Comparison of ENCODE assay signal across 16 cellular contexts in the genomic region with DNA sequence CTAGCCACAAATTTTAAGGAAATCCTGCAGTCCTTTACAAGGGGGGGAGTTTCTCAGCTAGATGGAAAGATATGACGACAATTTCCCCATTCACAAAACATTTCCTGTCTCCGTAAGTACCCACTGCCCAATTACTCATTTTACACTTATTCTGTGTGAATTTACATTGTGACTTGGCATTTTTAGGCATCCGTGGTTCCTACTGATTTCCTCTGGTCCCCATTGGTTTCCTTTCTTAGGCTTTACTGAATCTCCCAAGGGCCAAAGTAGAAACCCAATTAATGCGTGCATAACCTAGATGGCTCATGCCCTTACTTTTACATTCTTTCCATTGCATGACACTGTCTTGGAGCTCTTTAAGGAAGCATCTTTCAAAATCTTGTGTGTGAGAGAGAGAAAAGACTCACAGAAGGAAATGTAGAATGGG. TPM values are rescaled to one million over a fixed set of nuclear protein-coding genes. Genes with fewer than 3 reads are reported as not detected.
DNase-seq lines count a peak whose midpoint lies in the region; TF ChIP-seq lines count a peak whose summit lies in the region.
"Had no signal": no experiment of that assay in that cellular context is flagged by ENCODE, and none has a peak within 500 bp of the region (broad histone marks: within the 10 kb centered on the region; RNA-seq: fewer than 3 reads in every experiment).

No MANE protein-coding gene starts in this region.

- H3K79me1 ChIP-seq in mesendoderm (ENCODE audit: low read length): no peaks in the 10 kb centered on the region

- H3K79me2 ChIP-seq in mesendoderm (ENCODE audit: control insufficient read depth, insufficient read depth, low read length) (no peaks in the 10 kb centered on the region), Karpas-422 (ENCODE audit: low read length) (no peaks in the 10 kb centered on the region)

- no peak overlapping the region for H3K56ac ChIP-seq in mesendoderm (ENCODE audit: low read length)

- no peak overlapping the region for H4K8ac ChIP-seq in mesendoderm (ENCODE audit: low read depth, low read length)

- no peak overlapping the region for H2AK5ac ChIP-seq in mesendoderm (ENCODE audit: low read length)

- no peak overlapping the region for H3K4me3 Mint-ChIP-seq in endodermal cell
- H3K4me3 Mint-ChIP-seq: activated CD4-positive, alpha-beta memory T cell treated with anti-CD3 and anti-CD28 coated beads for 36 hours had no signal

- H2BK5ac ChIP-seq in mesendoderm (ENCODE audit: low read length): no peak overlapping the region

- H3K27me3 ChIP-seq in BLaER1 treated with 17β-estradiol and CSF1 and Interleukin-3, amounts not matched to agents 10 nM and 100 nM: peaks cover 0 to 35% (median 3%) of the 10 kb centered on the region in 11 experiments; a peak in 6 of 22 replicates
- H3K27me3 ChIP-seq in mesendoderm (ENCODE audit: insufficient read depth, low read length, poor library complexity): no peaks in the 10 kb centered on the region
- no peaks in the 10 kb centered on the region for H3K27me3 ChIP-seq in endodermal cell (ENCODE audit: control insufficient read depth, insufficient read depth, low read length, poor library complexity, severe bottlenecking)
- no peaks in the 10 kb centered on the region for H3K27me3 ChIP-seq in esophagus muscularis mucosa
- no peaks in the 10 kb centered on the region for H3K27me3 ChIP-seq in Karpas-422 (ENCODE audit: low read length)

- no peak overlapping the region for H3K27ac Mint-ChIP-seq in endodermal cell
- H3K27ac Mint-ChIP-seq: activated CD4-positive, alpha-beta memory T cell treated with anti-CD3 and anti-CD28 coated beads for 36 hours had no signal

- no CpG with 5 or more reads among the region's 4 CpGs for WGBS in mesendoderm (ENCODE audit: extremely low coverage, insufficient coverage, low lambda C conversion rate)
- WGBS in endodermal cell (ENCODE audit: insufficient coverage in 1 of 2, insufficient read length in 1 of 2), 2 experiments: 79 to 84% methylated on average over 2 to 4 of the region's 4 CpGs
- WGBS in esophagus muscularis mucosa: 64% methylated on average over 4 of the region's 4 CpGs

- no peak overlapping the region for H2BK15ac ChIP-seq in mesendoderm (replicated peaks; ENCODE audit: low read depth)

- peak overlapping the region; percentile 64 to 96 (median 88) for H3K4me2 ChIP-seq in BLaER1 treated with 17β-estradiol and CSF1 and Interleukin-3, amounts not matched to agents 10 nM and 100 nM
- H3K4me2 ChIP-seq in mesendoderm (ENCODE audit: low read length) (no peak overlapping the region), Karpas-422 (ENCODE audit: low read depth, low read length, poor library complexity, severe bottlenecking) (no peak overlapping the region)

- H3K23ac ChIP-seq in mesendoderm (ENCODE audit: low read length): no peak overlapping the region

- H3K4ac ChIP-seq in mesendoderm (ENCODE audit: low read depth, low read length): no peak overlapping the region

- H3K9me3 Mint-ChIP-seq in endodermal cell: no peaks in the 10 kb centered on the region
- H3K9me3 Mint-ChIP-seq: activated CD4-positive, alpha-beta memory T cell treated with anti-CD3 and anti-CD28 coated beads for 36 hours had no signal

- H3K27ac ChIP-seq in BLaER1 treated with 17β-estradiol and CSF1 and Interleukin-3, amounts not matched to agents 10 nM and 100 nM: peak overlapping the region in 9 of 11 experiments; percentile 29 to 89 (median 64); a peak in 15 of 22 replicates
- H3K27ac ChIP-seq in mesendoderm (ENCODE audit: low read depth, low read length) (no peak overlapping the region), endodermal cell (ENCODE audit: low read depth, low read length) (no peak overlapping the region), esophagus muscularis mucosa (replicated peaks in 1 of 4) (no peak overlapping the region), Karpas-422 (ENCODE audit: low read length) (no peak overlapping the region)
- H3K27ac ChIP-seq: thoracic aorta had no signal

- H4K20me1 ChIP-seq in BLaER1 treated with 17β-estradiol and CSF1 and Interleukin-3, amounts not matched to agents 10 nM and 100 nM: no peaks in the 10 kb centered on the region
- H4K20me1 ChIP-seq in Karpas-422 (ENCODE audit: insufficient read depth, low read depth, low read length): no peaks in the 10 kb centered on the region

- no peaks in the 10 kb centered on the region for H3K9me3 ChIP-seq in BLaER1 treated with 17β-estradiol and CSF1 and Interleukin-3, amounts not matched to agents 10 nM and 100 nM (replicated peaks in 1 of 11)
- H3K9me3 ChIP-seq in endodermal cell (ENCODE audit: control insufficient read depth, low read length) (no peaks in the 10 kb centered on the region), esophagus muscularis mucosa (no peaks in the 10 kb centered on the region), Karpas-422 (ENCODE audit: low read length) (no peaks in the 10 kb centered on the region)
- H3K9me3 ChIP-seq: thoracic aorta had no signal

- TF ChIP-seq POLR2A in NB4 (IDR thresholded peaks at IDR 0.05; ENCODE audit: extremely low read depth, insufficient read length) (no peak), esophagus muscularis mucosa (IDR thresholded peaks at IDR 0.05; ENCODE audit: low read depth) (no peak)

- no peaks in the 10 kb centered on the region for H3K36me3 ChIP-seq in BLaER1 treated with 17β-estradiol and CSF1 and Interleukin-3, amounts not matched to agents 10 nM and 100 nM
- H3K36me3 ChIP-seq in mesendoderm (ENCODE audit: control insufficient read depth, insufficient read depth, low read length): no peaks in the 10 kb centered on the region
- no peaks in the 10 kb centered on the region for H3K36me3 ChIP-seq in endodermal cell (ENCODE audit: control insufficient read depth, insufficient read depth, low read length)
- H3K36me3 ChIP-seq in esophagus muscularis mucosa: no peaks in the 10 kb centered on the region
- H3K36me3 ChIP-seq in Karpas-422 (ENCODE audit: insufficient read depth, low read length): no peaks in the 10 kb centered on the region
- H3K36me3 ChIP-seq: thoracic aorta had no signal

- H3K4me1 ChIP-seq in BLaER1 treated with 17β-estradiol and CSF1 and Interleukin-3, amounts not matched to agents 10 nM and 100 nM: peaks cover 57 to 74% (median 64%) of the 10 kb centered on the region in 10 experiments
- no peaks in the 10 kb centered on the region for H3K4me1 ChIP-seq in mesendoderm (ENCODE audit: control insufficient read depth, low read depth, low read length)
- no peaks in the 10 kb centered on the region for H3K4me1 ChIP-seq in endodermal cell (ENCODE audit: control insufficient read depth, insufficient read depth, low read length)
- H3K4me1 ChIP-seq in esophagus muscularis mucosa: no peaks in the 10 kb centered on the region
- peaks cover 7% of the 10 kb centered on the region for H3K4me1 ChIP-seq in Karpas-422 (ENCODE audit: low read length)

- H3K4me1 Mint-ChIP-seq in endodermal cell: peaks cover 11% of the 10 kb centered on the region

- H3K18ac ChIP-seq in mesendoderm (ENCODE audit: low read length): peak overlapping the region; percentile 80

- H3K36me3 Mint-ChIP-seq in endodermal cell (ENCODE audit: low read depth): no peaks in the 10 kb centered on the region
- H3K36me3 Mint-ChIP-seq: activated CD4-positive, alpha-beta memory T cell treated with anti-CD3 and anti-CD28 coated beads for 36 hours had no signal

- H2BK120ac ChIP-seq in mesendoderm (ENCODE audit: low read depth, low read length): no peak overlapping the region

- no peak overlapping the region for H3K4me3 ChIP-seq in BLaER1 treated with 17β-estradiol and CSF1 and Interleukin-3, amounts not matched to agents 10 nM and 100 nM
- H3K4me3 ChIP-seq in NB4 (ENCODE audit: low read depth, low read length) (no peak overlapping the region), mesendoderm (ENCODE audit: low read length) (no peak overlapping the region), endodermal cell (ENCODE audit: low read length) (no peak overlapping the region), esophagus muscularis mucosa (no peak overlapping the region), Karpas-422 (ENCODE audit: low read length) (no peak overlapping the region)
- H3K4me3 ChIP-seq: thoracic aorta had no signal

- H3K9ac ChIP-seq in BLaER1 treated with 17β-estradiol and CSF1 and Interleukin-3, amounts not matched to agents 10 nM and 100 nM: peak overlapping the region in 1 of 11 experiments; percentile 37; a peak in 2 of 22 replicates
- H3K9ac ChIP-seq in mesendoderm (ENCODE audit: low read length) (no peak overlapping the region), endodermal cell (ENCODE audit: extremely low read depth, low read length, poor library complexity, severe bottlenecking) (no peak overlapping the region), Karpas-422 (ENCODE audit: low read length) (no peak overlapping the region)

- no peak overlapping the region for H4K5ac ChIP-seq in mesendoderm (ENCODE audit: low read length)

- no peak for TF ChIP-seq CTCF in NB4 (IDR thresholded peaks at IDR 0.05; ENCODE audit: low read depth, low read length)
- TF ChIP-seq CTCF in endodermal cell (conservative IDR thresholded peaks at IDR 0.05): no peak
- TF ChIP-seq CTCF in esophagus muscularis mucosa (IDR thresholded peaks at IDR 0.05): no peak

- no peak overlapping the region for H2AFZ ChIP-seq in Karpas-422 (ENCODE audit: low read length)

- DNase-seq in NB4 (ENCODE audit: low read depth) (peak; percentile 70), astrocyte of the hippocampus (ENCODE audit: low read depth, low spot score) (peak; percentile 56), mesendoderm (peak; percentile 19), endodermal cell (no peak), esophagus muscularis mucosa (ENCODE audit: extremely low spot score) (no peak), Karpas-422 (no peak)
- DNase-seq in activated effector memory CD4-positive, alpha-beta T cell treated with anti-CD3 and anti-CD28 coated beads, Interleukin-2, amount 50 U/mL, for 16 hours: no peak
- DNase-seq: activated CD4-positive, alpha-beta memory T cell treated with anti-CD3 and anti-CD28 coated beads for 36 hours; activated T-cell treated with anti-CD3 and anti-CD28 coated beads, Interleukin-2, amount 50 U/mL, for 48 hours; Calu3; effector CD4-positive, alpha-beta T cell; NCI-H2081 treated with DMSO at 0.1 percent for 48 hours; NCI-H526; stimulated activated CD4-positive, alpha-beta T cell treated with anti-CD3 and anti-CD28 coated beads, Interleukin-4, amount 100 ng/mL, for 24 hours had no signal

- no peak for TF ChIP-seq EP300 in esophagus muscularis mucosa (IDR thresholded peaks at IDR 0.05)

- H3K9me2 ChIP-seq in Karpas-422 (replicated peaks; ENCODE audit: insufficient read depth, low read length): no peaks in the 10 kb centered on the region

- H3K27me3 Mint-ChIP-seq in endodermal cell (ENCODE audit: insufficient read depth): no peaks in the 10 kb centered on the region

- intact Hi-C loops in esophagus muscularis mucosa (cut with DNase I): no loop called here

RNA-seq across cellular contexts. Expression of gene NRCAM, which starts 35.7 kb away (rescaled TPM):
- 1.8 TPM for polyA plus RNA-seq in mesendoderm (2013, experiment 1 of 2)
- 2.1 TPM for polyA plus RNA-seq in mesendoderm (2013, experiment 2 of 2)
- 10 to 100 TPM; 17.9 to 28.2 TPM for total RNA-seq in endodermal cell
- 49.9 TPM for polyA plus RNA-seq in endodermal cell (2013, experiment 1 of 2)
- 41.4 TPM for polyA plus RNA-seq in endodermal cell (2013, experiment 2 of 2)
- total RNA-seq in esophagus muscularis mucosa: 1 to 10 TPM; 2.9 to 5.2 (median 3.3) TPM
- total RNA-seq in Karpas-422 (2014; rRNA removed; shearing (Covaris generic); ENCODE audit: low replicate concordance): 0.18 TPM in 1 of 2 replicates, not detected in the other

Comparison
In these comparisons a context has a peak if more than half of its experiments do, and no peak if none do; other contexts are left out.
1. H3K27ac ChIP-seq: peak in BLaER1 treated with 17β-estradiol and CSF1 and Interleukin-3, amounts not matched to agents 10 nM and 100 nM (9 of 11); none in mesendoderm (single experiment), endodermal cell (single experiment), esophagus muscularis mucosa (0 of 4) and Karpas-422 (single experiment).
2. H3K4me2 ChIP-seq: peak in BLaER1 treated with 17β-estradiol and CSF1 and Interleukin-3, amounts not matched to agents 10 nM and 100 nM (11 of 11); none in mesendoderm (single experiment) and Karpas-422 (single experiment).
3. DNase-seq: peak in NB4 (single experiment), astrocyte of the hippocampus (single experiment) and mesendoderm (single experiment); none in endodermal cell (single experiment), activated effector memory CD4-positive, alpha-beta T cell treated with anti-CD3 and anti-CD28 coated beads, Interleukin-2, amount 50 U/mL, for 16 hours (single experiment), esophagus muscularis mucosa (single experiment) and Karpas-422 (single experiment).